Comparison of ENCODE assay signal across 15 cellular contexts in the genomic region with DNA sequence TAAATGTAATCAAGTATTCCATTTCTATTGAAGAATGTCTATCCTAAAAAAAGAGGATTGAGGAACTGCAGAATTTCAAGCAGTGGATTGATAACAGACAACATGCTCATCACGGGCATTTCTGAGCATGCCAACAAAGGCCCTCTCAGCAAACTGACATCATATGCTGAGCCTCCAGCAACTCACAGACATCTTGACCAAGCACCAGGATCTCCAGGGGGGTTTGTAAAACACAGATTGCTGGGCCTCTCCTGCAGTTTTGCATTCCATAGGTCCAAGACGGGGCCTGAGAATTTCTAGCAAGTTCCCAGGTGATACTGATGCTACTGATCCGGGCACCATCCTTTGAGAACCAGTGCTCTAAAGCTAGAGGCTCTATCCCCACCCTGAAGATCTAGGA.
DNase-seq lines count a peak whose midpoint lies in the region; ATAC-seq, FAIRE-seq and TF ChIP-seq lines count a peak whose summit lies in the region.
"Had no signal": no experiment of that assay in that cellular context is flagged by ENCODE, and none has a peak within 500 bp of the region (broad histone marks: within the 10 kb centered on the region; RNA-seq: fewer than 3 reads in every experiment).

No MANE protein-coding gene starts in this region.

- ATAC-seq in A549 (no peak), GM21381 (IDR thresholded peaks at IDR 0.05; ENCODE audit: unreplicated experiment) (no peak)
- ATAC-seq in naive thymus-derived CD8-positive, alpha-beta T cell: no peak
- ATAC-seq: Panc1 had no signal

- DNase-seq in A549 (ENCODE audit: low read depth in 1 of 2, low spot score in 1 of 2): no peak
- no peak for DNase-seq in naive thymus-derived CD8-positive, alpha-beta T cell
- no peak for DNase-seq in urothelium cell line (ENCODE audit: low spot score)
- no peak for DNase-seq in GM19238 (ENCODE audit: insufficient read length, low spot score)
- no peak for DNase-seq in testis
- DNase-seq: activated gamma-delta T cell treated with Interleukin-2 at 50 U/mL for 16 hours, gastrocnemius medialis, MG63, NCI-H2029 treated with DMSO at 0.1 percent for 48 hours, stomach had no signal

- H3K4me3 ChIP-seq in A549 (no peak overlapping the region), HUES6 (ENCODE audit: low read depth, low read length) (no peak overlapping the region), ectodermal cell (ENCODE audit: insufficient read depth, low read depth, low read length) (no peak overlapping the region), testis (no peak overlapping the region)
- H3K4me3 ChIP-seq: gastrocnemius medialis, MG63, stomach had no signal

- TF ChIP-seq CTCF in A549 (IDR thresholded peaks at IDR 0.05): no peak
- TF ChIP-seq CTCF in testis (IDR thresholded peaks at IDR 0.05): no peak

- POLR2A ChIA-PET in A549 (lab: Yijun Ruan, JAX): no interaction called here
- POLR2A ChIA-PET in naive thymus-derived CD8-positive, alpha-beta T cell (lab: Charles Lee): interaction anchor here (0.6 to 7.3 kb wide), 7 partner anchors 10 to 112 kb away, joined by 3 to 40 read pairs (median 8); no protein-coding TSS in a partner anchor

- H3K4me3 Mint-ChIP-seq in naive thymus-derived CD8-positive, alpha-beta T cell: peak overlapping the region in 2 of 10 donors; percentile 34 to 82

- H3K4me1 Mint-ChIP-seq in naive thymus-derived CD8-positive, alpha-beta T cell: peaks cover 50 to 92% (median 90%) of the 10 kb centered on the region in 4 donors

- no peak overlapping the region for H3K9ac ChIP-seq in HUES6 (ENCODE audit: low read length)

- TF ChIP-seq POLR2A in A549 (IDR thresholded peaks at IDR 0.05; ENCODE audit: low read length): no peak
- no peak for TF ChIP-seq POLR2A in testis (IDR thresholded peaks at IDR 0.05)

- H3K9me3 Mint-ChIP-seq in naive thymus-derived CD8-positive, alpha-beta T cell: peaks cover 0 to 18% (median 2%) of the 10 kb centered on the region in 9 donors

- H3K27ac ChIP-seq in A549 (peak overlapping the region; percentile 85 to 93), HUES6 (ENCODE audit: low read depth, low read length) (peak overlapping the region; percentile 83), ectodermal cell (ENCODE audit: insufficient read depth, low read depth, low read length, poor library complexity, severe bottlenecking) (peak overlapping the region; percentile 63), testis (no peak overlapping the region)
- H3K27ac ChIP-seq: stomach had no signal

- 74% methylated on average over 3 of the region's 3 CpGs for WGBS in A549 (ENCODE audit: missing lambda C conversion rate)
- WGBS in ectodermal cell, 2 experiments: 84 to 85% methylated on average over 3 of the region's 3 CpGs
- 81 to 85% methylated on average over 3 of the region's 3 CpGs for WGBS in testis, 2 donors

- H3K36me3 Mint-ChIP-seq in naive thymus-derived CD8-positive, alpha-beta T cell: peaks cover 0 to 5% (median 5%) of the 10 kb centered on the region in 3 donors

- TF ChIP-seq RAD21 in A549 (conservative IDR thresholded peaks at IDR 0.05 in 1 of 2, IDR thresholded peaks at IDR 0.05 in 1 of 2): no peak

- intact Hi-C loops in testis (cut with DNase I; ENCODE audit: low total_unique reads): no loop called here

- FAIRE-seq in A549 (lab: Jason Lieb, UNC) (no peak), urothelium cell line (lab: Jason Lieb, UNC) (no peak)
- FAIRE-seq: D721Med had no signal

- H3K4me2 ChIP-seq in A549: no peak overlapping the region

- peaks cover 52% of the 10 kb centered on the region for H3K4me1 ChIP-seq in A549
- H3K4me1 ChIP-seq in HUES6 (ENCODE audit: control insufficient read depth, insufficient read depth, low read length): peaks cover 54% of the 10 kb centered on the region
- H3K4me1 ChIP-seq in ectodermal cell (ENCODE audit: control insufficient read depth, insufficient read depth, low read length): peaks cover 8% of the 10 kb centered on the region
- H3K4me1 ChIP-seq in testis: peaks cover 25% of the 10 kb centered on the region

- H3K27me3 Mint-ChIP-seq in naive thymus-derived CD8-positive, alpha-beta T cell: no peaks in the 10 kb centered on the region

- H3K27me3 ChIP-seq in HUES6 (ENCODE audit: control insufficient read depth, insufficient read depth, low read length): no peaks in the 10 kb centered on the region
- no peaks in the 10 kb centered on the region for H3K27me3 ChIP-seq in ectodermal cell (ENCODE audit: control insufficient read depth, insufficient read depth, low read length, poor library complexity, severe bottlenecking)
- H3K27me3 ChIP-seq in testis: no peaks in the 10 kb centered on the region
- H3K27me3 ChIP-seq: gastrocnemius medialis, MG63, stomach had no signal

- H3K36me3 ChIP-seq in HUES6 (ENCODE audit: control insufficient read depth, insufficient read depth, low read length): no peaks in the 10 kb centered on the region
- no peaks in the 10 kb centered on the region for H3K36me3 ChIP-seq in ectodermal cell (ENCODE audit: control insufficient read depth, insufficient read depth, low read length)
- no peaks in the 10 kb centered on the region for H3K36me3 ChIP-seq in testis (ENCODE audit: low read depth, missing control alignments)
- H3K36me3 ChIP-seq: gastrocnemius medialis, MG63, stomach had no signal

- no peak for TF ChIP-seq EP300 in A549 (IDR thresholded peaks at IDR 0.05)

- peak overlapping the region; percentile 88 to 100 (median 98) for H3K27ac Mint-ChIP-seq in naive thymus-derived CD8-positive, alpha-beta T cell

- CTCF ChIA-PET in A549 (lab: Yijun Ruan, JAX): interaction anchor here (0.6 to 1.8 kb wide), 3 partner anchors 12 to 85 kb away, joined by 3 to 7 read pairs (median 3); a partner anchor contains a TSS

- no peaks in the 10 kb centered on the region for H3K9me3 ChIP-seq in A549
- H3K9me3 ChIP-seq in HUES6 (ENCODE audit: control insufficient read depth, insufficient read depth, low read depth, low read length): no peaks in the 10 kb centered on the region
- no peaks in the 10 kb centered on the region for H3K9me3 ChIP-seq in ectodermal cell (ENCODE audit: control insufficient read depth, low read length)
- no peaks in the 10 kb centered on the region for H3K9me3 ChIP-seq in testis
- H3K9me3 ChIP-seq: gastrocnemius medialis, MG63, stomach had no signal

TF ChIP-seq in A549, 52 proteins besides CTCF, POLR2A, EP300 and RAD21 (continues in another document):
- TF ChIP-seq JUNB (IDR thresholded peaks at IDR 0.05) (no peak), NFE2L2 (conservative IDR thresholded peaks at IDR 0.05; ENCODE audit: low read length) (no peak), TFCP2L1 (CRISPR knock-in tag; IDR thresholded peaks at IDR 0.05) (no peak), RFX5 (IDR thresholded peaks at IDR 0.05) (no peak), MAFK (IDR thresholded peaks at IDR 0.05; ENCODE audit: partially characterized antibody) (no peak), NPAS2 (CRISPR knock-in tag; IDR thresholded peaks at IDR 0.05; ENCODE audit: borderline replicate concordance) (no peak), FOSB (CRISPR knock-in tag; IDR thresholded peaks at IDR 0.05) (no peak), ZFP36 (IDR thresholded peaks at IDR 0.05; ENCODE audit: borderline replicate concordance, partially characterized antibody) (no peak), SMC3 (IDR thresholded peaks at IDR 0.05) (no peak), ESRRA (IDR thresholded peaks at IDR 0.05; ENCODE audit: borderline replicate concordance, low read length) (no peak), RCOR1 (IDR thresholded peaks at IDR 0.05; ENCODE audit: low read depth, low read length) (no peak), CBX8 (IDR thresholded peaks at IDR 0.05) (no peak), KDM5A (IDR thresholded peaks at IDR 0.05) (no peak)
- TF ChIP-seq, protein P1, sequence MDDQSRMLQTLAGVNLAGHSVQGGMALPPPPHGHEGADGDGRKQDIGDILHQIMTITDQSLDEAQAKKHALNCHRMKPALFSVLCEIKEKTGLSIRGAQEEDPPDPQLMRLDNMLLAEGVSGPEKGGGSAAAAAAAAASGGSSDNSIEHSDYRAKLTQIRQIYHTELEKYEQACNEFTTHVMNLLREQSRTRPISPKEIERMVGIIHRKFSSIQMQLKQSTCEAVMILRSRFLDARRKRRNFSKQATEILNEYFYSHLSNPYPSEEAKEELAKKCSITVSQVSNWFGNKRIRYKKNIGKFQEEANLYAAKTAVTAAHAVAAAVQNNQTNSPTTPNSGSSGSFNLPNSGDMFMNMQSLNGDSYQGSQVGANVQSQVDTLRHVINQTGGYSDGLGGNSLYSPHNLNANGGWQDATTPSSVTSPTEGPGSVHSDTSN (IDR thresholded peaks at IDR 0.05): no peak
- TF ChIP-seq, protein P2, sequence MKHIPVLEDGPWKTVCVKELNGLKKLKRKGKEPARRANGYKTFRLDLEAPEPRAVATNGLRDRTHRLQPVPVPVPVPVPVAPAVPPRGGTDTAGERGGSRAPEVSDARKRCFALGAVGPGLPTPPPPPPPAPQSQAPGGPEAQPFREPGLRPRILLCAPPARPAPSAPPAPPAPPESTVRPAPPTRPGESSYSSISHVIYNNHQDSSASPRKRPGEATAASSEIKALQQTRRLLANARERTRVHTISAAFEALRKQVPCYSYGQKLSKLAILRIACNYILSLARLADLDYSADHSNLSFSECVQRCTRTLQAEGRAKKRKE (CRISPR knock-in tag; IDR thresholded peaks at IDR 0.05; ENCODE audit: low read depth): no peak
- TF ChIP-seq, protein P3, sequence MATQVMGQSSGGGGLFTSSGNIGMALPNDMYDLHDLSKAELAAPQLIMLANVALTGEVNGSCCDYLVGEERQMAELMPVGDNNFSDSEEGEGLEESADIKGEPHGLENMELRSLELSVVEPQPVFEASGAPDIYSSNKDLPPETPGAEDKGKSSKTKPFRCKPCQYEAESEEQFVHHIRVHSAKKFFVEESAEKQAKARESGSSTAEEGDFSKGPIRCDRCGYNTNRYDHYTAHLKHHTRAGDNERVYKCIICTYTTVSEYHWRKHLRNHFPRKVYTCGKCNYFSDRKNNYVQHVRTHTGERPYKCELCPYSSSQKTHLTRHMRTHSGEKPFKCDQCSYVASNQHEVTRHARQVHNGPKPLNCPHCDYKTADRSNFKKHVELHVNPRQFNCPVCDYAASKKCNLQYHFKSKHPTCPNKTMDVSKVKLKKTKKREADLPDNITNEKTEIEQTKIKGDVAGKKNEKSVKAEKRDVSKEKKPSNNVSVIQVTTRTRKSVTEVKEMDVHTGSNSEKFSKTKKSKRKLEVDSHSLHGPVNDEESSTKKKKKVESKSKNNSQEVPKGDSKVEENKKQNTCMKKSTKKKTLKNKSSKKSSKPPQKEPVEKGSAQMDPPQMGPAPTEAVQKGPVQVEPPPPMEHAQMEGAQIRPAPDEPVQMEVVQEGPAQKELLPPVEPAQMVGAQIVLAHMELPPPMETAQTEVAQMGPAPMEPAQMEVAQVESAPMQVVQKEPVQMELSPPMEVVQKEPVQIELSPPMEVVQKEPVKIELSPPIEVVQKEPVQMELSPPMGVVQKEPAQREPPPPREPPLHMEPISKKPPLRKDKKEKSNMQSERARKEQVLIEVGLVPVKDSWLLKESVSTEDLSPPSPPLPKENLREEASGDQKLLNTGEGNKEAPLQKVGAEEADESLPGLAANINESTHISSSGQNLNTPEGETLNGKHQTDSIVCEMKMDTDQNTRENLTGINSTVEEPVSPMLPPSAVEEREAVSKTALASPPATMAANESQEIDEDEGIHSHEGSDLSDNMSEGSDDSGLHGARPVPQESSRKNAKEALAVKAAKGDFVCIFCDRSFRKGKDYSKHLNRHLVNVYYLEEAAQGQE (IDR thresholded peaks at IDR 0.05): no peak

Comparison
In these comparisons a context has a peak if more than half of its experiments do, and no peak if none do; other contexts are left out.
1. H3K27ac ChIP-seq: peak in A549 (2 of 2), HUES6 (single experiment) and ectodermal cell (single experiment); none in testis (0 of 2).